ENCODE assay signal across 17 cellular contexts in the genomic region with DNA sequence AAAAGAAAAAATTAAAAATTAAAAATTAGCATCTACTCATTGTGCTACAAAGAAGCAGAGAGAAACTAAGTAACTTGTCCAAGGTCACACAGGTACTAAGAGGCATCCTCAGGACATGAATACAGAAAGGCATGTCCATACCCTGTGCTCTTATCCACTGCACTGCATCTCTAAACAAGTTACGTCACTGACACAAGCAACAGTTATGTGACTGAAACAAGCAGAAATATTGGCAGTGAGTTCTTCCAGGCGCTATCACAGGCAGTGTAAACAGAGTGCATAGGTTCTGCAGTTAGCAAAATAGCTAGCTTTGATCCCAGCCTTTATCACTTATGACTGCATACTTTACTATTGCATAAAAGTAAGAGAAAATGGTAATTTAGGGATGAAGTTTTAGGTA. TPM values are rescaled to one million over a fixed set of nuclear protein-coding genes. Genes with fewer than 3 reads are reported as not detected.
A peak's percentile ranks its signal among the peaks of the same experiment; 100 is the strongest.
DNase-seq lines count a peak whose midpoint lies in the region; ATAC-seq, FAIRE-seq and TF ChIP-seq lines count a peak whose summit lies in the region.
"Had no signal": no experiment of that assay in that cellular context is flagged by ENCODE, and none has a peak within 500 bp of the region (broad histone marks: within the 10 kb centered on the region; RNA-seq: fewer than 3 reads in every experiment).

No MANE protein-coding gene starts in this region.

- H3K27ac ChIP-seq in keratinocyte (ENCODE audit: control insufficient read depth, insufficient read depth, low read length), result no peak overlapping the region

- H3K27me3 ChIP-seq in keratinocyte (ENCODE audit: control insufficient read depth, extremely low read depth, insufficient read depth, low read length), result no peaks in the 10 kb centered on the region
- H3K27me3 ChIP-seq: BE2C had no signal

- TF ChIP-seq CTCF in choroid plexus epithelial cell (conservative IDR thresholded peaks at IDR 0.05; ENCODE audit: low read depth, low read length) (no peak), keratinocyte (optimal IDR thresholded peaks at IDR 0.05 in 1 of 3, IDR thresholded peaks at IDR 0.05 in 1 of 3, conservative IDR thresholded peaks at IDR 0.05 in 1 of 3; ENCODE audit: extremely low read depth in 1 of 3, insufficient read depth in 2 of 3, low read length in 3 of 3) (no peak)

- no peak overlapping the region for H3K4me3 Mint-ChIP-seq in T-cell
- no peak overlapping the region for H3K4me3 Mint-ChIP-seq in activated CD4-positive, alpha-beta T cell treated with anti-CD3 and anti-CD28 coated beads, Interleukin-2, amount 10 ng/mL, durations not matched to agents 24 days and 14 days
- H3K4me3 Mint-ChIP-seq: CD4-positive, CD25-positive, alpha-beta regulatory T cell; H9 had no signal

- peak; percentile 5 for FAIRE-seq in keratinocyte (lab: Jason Lieb, UNC)
- FAIRE-seq: GM12891, K562 had no signal

- POLR2A ChIA-PET in T-cell (lab: Charles Lee), result no interaction called here

- no peaks in the 10 kb centered on the region for H4K20me1 ChIP-seq in keratinocyte (ENCODE audit: control insufficient read depth, extremely low read depth, insufficient read depth, low read length)

- intact Hi-C loops in activated CD4-positive, alpha-beta T cell treated with anti-CD3 and anti-CD28 coated beads, Interleukin-2, amount 10 ng/mL, durations not matched to agents 24 days and 14 days (cut with micrococcal nuclease), result no loop called here

- no peak overlapping the region for H3K4me2 ChIP-seq in keratinocyte (ENCODE audit: control insufficient read depth, extremely low read depth, insufficient read depth, low read depth, low read length)

- H3K4me1 Mint-ChIP-seq in T-cell, result no peaks in the 10 kb centered on the region
- no peaks in the 10 kb centered on the region for H3K4me1 Mint-ChIP-seq in activated CD4-positive, alpha-beta T cell treated with anti-CD3 and anti-CD28 coated beads, Interleukin-2, amount 10 ng/mL, durations not matched to agents 24 days and 14 days
- H3K4me1 Mint-ChIP-seq: CD4-positive, CD25-positive, alpha-beta regulatory T cell had no signal

- no peaks in the 10 kb centered on the region for H3K36me3 Mint-ChIP-seq in T-cell
- H3K36me3 Mint-ChIP-seq in activated CD4-positive, alpha-beta T cell treated with anti-CD3 and anti-CD28 coated beads, Interleukin-2, amount 10 ng/mL, durations not matched to agents 24 days and 14 days (ENCODE audit: low read depth), result no peaks in the 10 kb centered on the region
- H3K36me3 Mint-ChIP-seq: CD4-positive, CD25-positive, alpha-beta regulatory T cell had no signal

- H3K27ac Mint-ChIP-seq in T-cell, result no peak overlapping the region
- no peak overlapping the region for H3K27ac Mint-ChIP-seq in activated CD4-positive, alpha-beta T cell treated with anti-CD3 and anti-CD28 coated beads, Interleukin-2, amount 10 ng/mL, durations not matched to agents 24 days and 14 days
- H3K27ac Mint-ChIP-seq: CD4-positive, CD25-positive, alpha-beta regulatory T cell; H9 had no signal

- H3K9me1 ChIP-seq in keratinocyte (ENCODE audit: control insufficient read depth, extremely low read depth, insufficient read depth, low read length), result no peaks in the 10 kb centered on the region

- CTCF ChIA-PET in T-cell (lab: Charles Lee), result no interaction called here

- peaks cover 49% of the 10 kb centered on the region for H3K4me1 ChIP-seq in keratinocyte (ENCODE audit: control insufficient read depth, extremely low read depth, insufficient read depth, low read length)
- H3K4me1 ChIP-seq: BE2C had no signal

- H3K9me3 ChIP-seq in keratinocyte (ENCODE audit: control insufficient read depth, low read depth, low read length), result no peaks in the 10 kb centered on the region
- H3K9me3 ChIP-seq: BE2C had no signal

- dilution Hi-C loops in keratinocyte (cut with MboI; ENCODE audit: extremely low pct_ligation_motif_present, low sequenced_read_pairs), result no loop called here

- H3K9ac ChIP-seq in keratinocyte (ENCODE audit: control insufficient read depth, extremely low read depth, insufficient read depth, low read length), result no peak overlapping the region

- DNase-seq in ELR (ENCODE audit: low read depth) (peak; percentile 48), M059J (ENCODE audit: low read depth) (peak; percentile 59), choroid plexus epithelial cell (ENCODE audit: low read depth) (peak; percentile 50), keratinocyte (ENCODE audit: low read depth, low spot score) (no peak), T-cell (no peak)
- DNase-seq in activated CD4-positive, alpha-beta T cell treated with anti-CD3 and anti-CD28 coated beads, Interleukin-2, amount 10 ng/mL, durations not matched to agents 24 days and 14 days, result no peak
- DNase-seq: BE2C; CD4-positive, CD25-positive, alpha-beta regulatory T cell; DMS153; H9; NCI-H1105 treated with DMSO at 0.1 percent for 48 hours; NCI-H1694; SHP77 treated with DMSO at 0.1 percent for 48 hours had no signal

- H2AFZ ChIP-seq in keratinocyte (ENCODE audit: control insufficient read depth, low read length), result no peak overlapping the region

- peaks cover 98% of the 10 kb centered on the region for H3K79me2 ChIP-seq in keratinocyte (ENCODE audit: control insufficient read depth, insufficient read depth, low read length)

- no peaks in the 10 kb centered on the region for H3K36me3 ChIP-seq in keratinocyte (ENCODE audit: control insufficient read depth in 2 of 2, extremely low read depth in 1 of 2, insufficient read depth in 2 of 2, low read length in 2 of 2)
- H3K36me3 ChIP-seq: BE2C had no signal

- H3K9me3 Mint-ChIP-seq in T-cell, result no peaks in the 10 kb centered on the region
- H3K9me3 Mint-ChIP-seq in activated CD4-positive, alpha-beta T cell treated with anti-CD3 and anti-CD28 coated beads, Interleukin-2, amount 10 ng/mL, durations not matched to agents 24 days and 14 days, result no peaks in the 10 kb centered on the region
- H3K9me3 Mint-ChIP-seq: H9 had no signal

- H3K27me3 Mint-ChIP-seq in T-cell, result peaks cover 0 to 12% of the 10 kb centered on the region in 2 donors
- peaks cover 7% of the 10 kb centered on the region for H3K27me3 Mint-ChIP-seq in activated CD4-positive, alpha-beta T cell treated with anti-CD3 and anti-CD28 coated beads, Interleukin-2, amount 10 ng/mL, durations not matched to agents 24 days and 14 days

- no peak overlapping the region for H3K4me3 ChIP-seq in choroid plexus epithelial cell (ENCODE audit: low read depth, low read length)
- no peak overlapping the region for H3K4me3 ChIP-seq in keratinocyte (ENCODE audit: control insufficient read depth in 2 of 3, extremely low read depth in 1 of 3, insufficient read depth in 2 of 3, low read depth in 1 of 3, low read length in 3 of 3)
- H3K4me3 ChIP-seq: K562 had no signal

- ATAC-seq in HG03045 (IDR thresholded peaks at IDR 0.05; ENCODE audit: unreplicated experiment), result no peak
- ATAC-seq in GM21381 (IDR thresholded peaks at IDR 0.05; ENCODE audit: unreplicated experiment), result no peak
- ATAC-seq in T-cell (replicated peaks in 1 of 4), result no peak
- ATAC-seq: K562 had no signal

RNA-seq across cellular contexts. Expression of a gene that starts 7.9 kb away (rescaled TPM):
- 54.5 and 80.4 TPM in 2 replicates for total RNA-seq in M059J (2014; rRNA removed; shearing (Covaris generic))
- 7.6 to 46.0 TPM (median 19.4 TPM) in 3 replicates for polyA plus RNA-seq in keratinocyte
- 4.3 TPM for polyA plus RNA-seq in keratinocyte (2011; ENCODE audit: low read depth)
- polyA plus RNA-seq in keratinocyte (2011; cell fraction: cytosol; rRNA removed), result 14.2 and 19.9 TPM in 2 replicates
- polyA plus RNA-seq in keratinocyte (2011; cell fraction: nucleus; rRNA removed), result 28.6 and 29.0 TPM in 2 replicates
- polyA plus RNA-seq in keratinocyte (2012; ENCODE audit: low replicate concordance), result 5.1 and 33.6 TPM in 2 replicates
- 12.5 to 21.1 TPM (median 20.0 TPM) in 3 replicates for polyA minus RNA-seq in keratinocyte
- 10.6 TPM for polyA minus RNA-seq in keratinocyte (2011; cell fraction: cytosol; rRNA and poly(A)+ RNA removed)
- 10.4 and 14.9 TPM in 2 replicates for polyA minus RNA-seq in keratinocyte (2011; cell fraction: nucleus; rRNA and poly(A)+ RNA removed)
- under 1 TPM in 2 of 5 donors, not detected in 3; 0.13 to 0.18 TPM for total RNA-seq in T-cell
- total RNA-seq in activated CD4-positive, alpha-beta T cell treated with anti-CD3 and anti-CD28 coated beads, Interleukin-2, amount 10 ng/mL, durations not matched to agents 24 days and 14 days, result not detected in 2 replicates
- total RNA-seq: CD4-positive, CD25-positive, alpha-beta regulatory T cell; K562 had no signal
- polyA plus RNA-seq: CD4-positive, CD25-positive, alpha-beta regulatory T cell; K562 had no signal

Comparison
In these comparisons a context has a peak if more than half of its experiments do, and no peak if none do; other contexts are left out.
1. DNase-seq: peak in ELR (single experiment), M059J (single experiment) and choroid plexus epithelial cell (single experiment); none in keratinocyte (single experiment), T-cell (0 of 34) and activated CD4-positive, alpha-beta T cell treated with anti-CD3 and anti-CD28 coated beads, Interleukin-2, amount 10 ng/mL, durations not matched to agents 24 days and 14 days (single experiment).
2. RNA of a gene that starts 7.9 kb away (total RNA-seq): 54.5 to 80.4 TPM in M059J; 0.13 to 0.18 TPM in T-cell and not detected in activated CD4-positive, alpha-beta T cell treated with anti-CD3 and anti-CD28 coated beads, Interleukin-2, amount 10 ng/mL, durations not matched to agents 24 days and 14 days; every median in the first group is over 10 times any median in the second.